In genomic region chr1:224929335-224930237, GRCh38 we compare ENCODE assay signal across 1 cellular context.
TF ChIP-seq lines count a peak whose summit lies in the region.

Gene DNAH14, plus strand, starts transcription at chr1:224929675. Its CDS starts 23,028 bp downstream, at chr1:224952703.

TF ChIP-seq in GM12878, 131 proteins besides CTCF, POLR2A, EP300 and RAD21 (continued from another document):
- TF ChIP-seq ZNF687 (IDR thresholded peaks at IDR 0.05) (peak; percentile 59; the same call in 1 of the 2 replicates), MEF2B (IDR thresholded peaks at IDR 0.05; ENCODE audit: partially characterized antibody, poor library complexity, severe bottlenecking) (no peak), SREBF1 (IDR thresholded peaks at IDR 0.05; ENCODE audit: low read length) (no peak), IKZF1 (conservative IDR thresholded peaks at IDR 0.05) (peak; percentile 82), NR2F1 (conservative IDR thresholded peaks at IDR 0.05) (peak; percentile 45; the same call in 1 of the 2 replicates), BCL3 (IDR thresholded peaks at IDR 0.05; ENCODE audit: borderline replicate concordance, insufficient read depth, low read depth, low read length, poor library complexity, severe bottlenecking) (no peak), RB1 (IDR thresholded peaks at IDR 0.05; ENCODE audit: borderline replicate concordance) (no peak), LARP7 (IDR thresholded peaks at IDR 0.05) (peak; percentile 29; the same call in 1 of the 2 replicates), BCL11A (IDR thresholded peaks at IDR 0.05; ENCODE audit: low read depth, low read length) (no peak), POLR2AphosphoS5 (IDR thresholded peaks at IDR 0.05; ENCODE audit: low read length) (no peak), MXI1 (IDR thresholded peaks at IDR 0.05; ENCODE audit: low read depth, low read length) (no peak)
